10 cellular contexts compared by ENCODE assay signal in genomic region chr10:124701881-124702656, GRCh38. TPM values are rescaled to one million over a fixed set of nuclear protein-coding genes. Genes with fewer than 3 reads are reported as not detected.
DNase-seq lines count a peak whose midpoint lies in the region; ATAC-seq and TF ChIP-seq lines count a peak whose summit lies in the region.
"Had no signal": no experiment of that assay in that cellular context is flagged by ENCODE, and none has a peak within 500 bp of the region (broad histone marks: within the 10 kb centered on the region; RNA-seq: fewer than 3 reads in every experiment).

No MANE protein-coding gene starts in this region.

- TF ChIP-seq CTCF in Caco-2 (IDR thresholded peaks at IDR 0.05; ENCODE audit: insufficient read depth in 1 of 2, low read depth in 1 of 2, low read length in 1 of 2, severe bottlenecking in 1 of 2, unreplicated experiment in 1 of 2) (no peak), heart right ventricle (IDR thresholded peaks at IDR 0.05) (no peak), spleen (IDR thresholded peaks at IDR 0.05 in 8 of 11, conservative IDR thresholded peaks at IDR 0.05 in 3 of 11) (no peak)

- H3K4me1 Mint-ChIP-seq in Caco-2 (ENCODE audit: low read depth, unreplicated experiment) = peaks cover 12% of the 10 kb centered on the region
- H3K4me1 Mint-ChIP-seq in activated T-helper 1 cell treated with anti-CD3 and anti-CD28 coated beads, Interleukin-12 subunit alpha, Interleukin-12 subunit beta, Interleukin-2, Interleukin-4 antibody, amounts not matched to agents 30 ng/mL and 10 ng/mL and 1 ng/mL, durations not matched to agents 14 hours and 24 hours and 36 hours (ENCODE audit: low read depth) = peaks cover 98% of the 10 kb centered on the region

- no peak for TF ChIP-seq POLR2A in spleen (IDR thresholded peaks at IDR 0.05)

- no peak overlapping the region for H3K4me3 ChIP-seq in Caco-2 (ENCODE audit: low read depth, low read length)
- H3K4me3 ChIP-seq in heart right ventricle = no peak overlapping the region
- H3K4me3 ChIP-seq in spleen = peak overlapping the region in 1 of 8 donors; percentile 16
- H3K4me3 ChIP-seq: SJCRH30 had no signal

- H3K36me3 ChIP-seq in Caco-2 (ENCODE audit: control insufficient read depth, insufficient read depth, low read length) = peaks cover 2% of the 10 kb centered on the region; the same call in 1 of the 2 replicates
- peaks cover 0 to 36% (median 0%) of the 10 kb centered on the region in 9 donors for H3K36me3 ChIP-seq in heart right ventricle
- peaks cover 0 to 66% (median 15%) of the 10 kb centered on the region in 6 donors for H3K36me3 ChIP-seq in spleen
- H3K36me3 ChIP-seq: SJCRH30 had no signal

- intact Hi-C loops in Caco-2 (cut with micrococcal nuclease; ENCODE audit: unreplicated experiment) = no loop called here
- intact Hi-C loops in activated T-helper 1 cell treated with anti-CD3 and anti-CD28 coated beads, Interleukin-12 subunit alpha, Interleukin-12 subunit beta, Interleukin-2, Interleukin-4 antibody, amounts not matched to agents 30 ng/mL and 10 ng/mL and 1 ng/mL, durations not matched to agents 14 hours and 24 hours and 36 hours (cut with micrococcal nuclease) = loop anchor here (2.0 kb wide), 1 partner anchor 13 kb away; no protein-coding TSS in a partner anchor
- intact Hi-C loops in heart right ventricle (cut with DNase I) = loop anchor here in 6 of 10 donors (2.0 to 5.0 kb wide), 5 partner anchors 35 to 55 kb away; partner anchors contain the start of gene FAM53B (in 1 of the 6)
- intact Hi-C loops in spleen (cut with DNase I; ENCODE audit: low total_unique reads) = no loop called here

- no peaks in the 10 kb centered on the region for H3K36me3 Mint-ChIP-seq in Caco-2 (ENCODE audit: insufficient read depth, unreplicated experiment)
- H3K36me3 Mint-ChIP-seq in activated T-helper 1 cell treated with anti-CD3 and anti-CD28 coated beads, Interleukin-12 subunit alpha, Interleukin-12 subunit beta, Interleukin-2, Interleukin-4 antibody, amounts not matched to agents 30 ng/mL and 10 ng/mL and 1 ng/mL, durations not matched to agents 14 hours and 24 hours and 36 hours (ENCODE audit: low read depth) = peaks cover 56% of the 10 kb centered on the region

- ATAC-seq in heart right ventricle (peak in 6 of 8 donors; percentile 2 to 16 (median 5)), GM19035 (IDR thresholded peaks at IDR 0.05; ENCODE audit: unreplicated experiment) (no peak)
- ATAC-seq: foreskin keratinocyte had no signal

- peak overlapping the region; percentile 69 for H3K27ac Mint-ChIP-seq in Caco-2 (ENCODE audit: unreplicated experiment)
- peak overlapping the region; percentile 87 for H3K27ac Mint-ChIP-seq in activated T-helper 1 cell treated with anti-CD3 and anti-CD28 coated beads, Interleukin-12 subunit alpha, Interleukin-12 subunit beta, Interleukin-2, Interleukin-4 antibody, amounts not matched to agents 30 ng/mL and 10 ng/mL and 1 ng/mL, durations not matched to agents 14 hours and 24 hours and 36 hours

- H3K9me3 Mint-ChIP-seq in Caco-2 (ENCODE audit: unreplicated experiment) = no peaks in the 10 kb centered on the region
- H3K9me3 Mint-ChIP-seq in activated T-helper 1 cell treated with anti-CD3 and anti-CD28 coated beads, Interleukin-12 subunit alpha, Interleukin-12 subunit beta, Interleukin-2, Interleukin-4 antibody, amounts not matched to agents 30 ng/mL and 10 ng/mL and 1 ng/mL, durations not matched to agents 14 hours and 24 hours and 36 hours = no peaks in the 10 kb centered on the region

- H3K27me3 ChIP-seq in Caco-2 (replicated peaks; ENCODE audit: control insufficient read depth, insufficient read depth, low read length) (no peaks in the 10 kb centered on the region), heart right ventricle (no peaks in the 10 kb centered on the region), spleen (replicated peaks in 1 of 7) (no peaks in the 10 kb centered on the region)
- H3K27me3 ChIP-seq: foreskin keratinocyte, SJCRH30 had no signal

- POLR2A ChIA-PET in Caco-2 (lab: Charles Lee) = no interaction called here

- H3K4me3 Mint-ChIP-seq in Caco-2 (ENCODE audit: unreplicated experiment) = no peak overlapping the region
- peak overlapping the region; percentile 60 for H3K4me3 Mint-ChIP-seq in activated T-helper 1 cell treated with anti-CD3 and anti-CD28 coated beads, Interleukin-12 subunit alpha, Interleukin-12 subunit beta, Interleukin-2, Interleukin-4 antibody, amounts not matched to agents 30 ng/mL and 10 ng/mL and 1 ng/mL, durations not matched to agents 14 hours and 24 hours and 36 hours

- CTCF ChIA-PET in Caco-2 (lab: Charles Lee) = interaction anchor here (0.6 to 1.5 kb wide), 2 partner anchors 39 to 834 kb away, joined by 3 to 8 read pairs; no protein-coding TSS in a partner anchor

- 24 to 34% methylated on average over 13 of the region's 13 CpGs for WGBS in heart right ventricle, 2 donors
- 32 to 38% (median 35%) methylated on average over 13 of the region's 13 CpGs for WGBS in spleen, 5 donors

- no peak for DNase-seq in Caco-2
- DNase-seq in activated T-helper 1 cell treated with anti-CD3 and anti-CD28 coated beads, Interleukin-12 subunit alpha, Interleukin-12 subunit beta, Interleukin-2, Interleukin-4 antibody, amounts not matched to agents 30 ng/mL and 10 ng/mL and 1 ng/mL, durations not matched to agents 14 hours and 24 hours and 36 hours (ENCODE audit: low spot score) = no peak
- peak in 1 of 2 donors; percentile 66 for DNase-seq in heart right ventricle
- DNase-seq in spleen = peak; percentile 68
- DNase-seq in NK-92 (lab: John Stamatoyannopoulos, UW; ENCODE audit: unreplicated experiment) = no peak
- DNase-seq in HPDE6-E6E7 (ENCODE audit: extremely low spot score) = no peak
- no peak for DNase-seq in NCI-H345 treated with DMSO at 0.1 percent for 48 hours (lab: John Stamatoyannopoulos, UW; ENCODE audit: unreplicated experiment)
- DNase-seq: foreskin keratinocyte, SJCRH30 had no signal

- H3K9me3 ChIP-seq in Caco-2 = no peaks in the 10 kb centered on the region
- no peaks in the 10 kb centered on the region for H3K9me3 ChIP-seq in heart right ventricle
- no peaks in the 10 kb centered on the region for H3K9me3 ChIP-seq in spleen
- H3K9me3 ChIP-seq: SJCRH30 had no signal

- H3K27ac ChIP-seq in heart right ventricle = peak overlapping the region; percentile 74 to 98 (median 91)
- H3K27ac ChIP-seq in spleen = peak overlapping the region; percentile 74 to 95 (median 88)
- H3K27ac ChIP-seq: foreskin keratinocyte, SJCRH30 had no signal

- BruUV-seq in Caco-2 (replicated peaks; lab: Mats Ljungman, UMichigan) = no TSS peak

- no peaks in the 10 kb centered on the region for H3K27me3 Mint-ChIP-seq in Caco-2 (ENCODE audit: insufficient read depth, unreplicated experiment)
- H3K27me3 Mint-ChIP-seq in activated T-helper 1 cell treated with anti-CD3 and anti-CD28 coated beads, Interleukin-12 subunit alpha, Interleukin-12 subunit beta, Interleukin-2, Interleukin-4 antibody, amounts not matched to agents 30 ng/mL and 10 ng/mL and 1 ng/mL, durations not matched to agents 14 hours and 24 hours and 36 hours (ENCODE audit: insufficient read depth) = no peaks in the 10 kb centered on the region

- H3K4me1 ChIP-seq in Caco-2 (peaks cover 14% of the 10 kb centered on the region; the same call in 1 of the 2 replicates), heart right ventricle (peaks cover 78 to 100% (median 100%) of the 10 kb centered on the region in 9 donors), spleen (peaks cover 97 to 100% (median 100%) of the 10 kb centered on the region in 6 donors)
- H3K4me1 ChIP-seq: foreskin keratinocyte, SJCRH30 had no signal

RNA-seq across cellular contexts. Expression of gene FAM53B, which starts 42.1 kb away (rescaled TPM):
- total RNA-seq in Caco-2 (2022) (13.6 and 13.7 TPM in 2 replicates), heart right ventricle (10 to 100 TPM; 19.0 to 42.9 (median 31.3) TPM), spleen (10 to 100 TPM; 43.8 to 94.0 (median 68.9) TPM)
- total RNA-seq in activated T-helper 1 cell treated with anti-CD3 and anti-CD28 coated beads, Interleukin-12 subunit alpha, Interleukin-12 subunit beta, Interleukin-2, Interleukin-4 antibody, amounts not matched to agents 30 ng/mL and 10 ng/mL and 1 ng/mL, durations not matched to agents 14 hours and 24 hours and 36 hours = 31.8 and 32.7 TPM in 2 replicates
- polyA plus RNA-seq in heart right ventricle (10 to 100 TPM; 11.6 to 25.5 TPM), spleen (10 to 100 TPM; 13.3 to 35.2 (median 20.0) TPM)

Comparison
In these comparisons a context has a peak if more than half of its experiments do, and no peak if none do; other contexts are left out.
1. intact Hi-C loops: an anchor here in activated T-helper 1 cell treated with anti-CD3 and anti-CD28 coated beads, Interleukin-12 subunit alpha, Interleukin-12 subunit beta, Interleukin-2, Interleukin-4 antibody, amounts not matched to agents 30 ng/mL and 10 ng/mL and 1 ng/mL, durations not matched to agents 14 hours and 24 hours and 36 hours (2.0 kb wide) and heart right ventricle (2.0 to 5.0 kb wide); none called in Caco-2 and spleen.